In the genomic region with DNA sequence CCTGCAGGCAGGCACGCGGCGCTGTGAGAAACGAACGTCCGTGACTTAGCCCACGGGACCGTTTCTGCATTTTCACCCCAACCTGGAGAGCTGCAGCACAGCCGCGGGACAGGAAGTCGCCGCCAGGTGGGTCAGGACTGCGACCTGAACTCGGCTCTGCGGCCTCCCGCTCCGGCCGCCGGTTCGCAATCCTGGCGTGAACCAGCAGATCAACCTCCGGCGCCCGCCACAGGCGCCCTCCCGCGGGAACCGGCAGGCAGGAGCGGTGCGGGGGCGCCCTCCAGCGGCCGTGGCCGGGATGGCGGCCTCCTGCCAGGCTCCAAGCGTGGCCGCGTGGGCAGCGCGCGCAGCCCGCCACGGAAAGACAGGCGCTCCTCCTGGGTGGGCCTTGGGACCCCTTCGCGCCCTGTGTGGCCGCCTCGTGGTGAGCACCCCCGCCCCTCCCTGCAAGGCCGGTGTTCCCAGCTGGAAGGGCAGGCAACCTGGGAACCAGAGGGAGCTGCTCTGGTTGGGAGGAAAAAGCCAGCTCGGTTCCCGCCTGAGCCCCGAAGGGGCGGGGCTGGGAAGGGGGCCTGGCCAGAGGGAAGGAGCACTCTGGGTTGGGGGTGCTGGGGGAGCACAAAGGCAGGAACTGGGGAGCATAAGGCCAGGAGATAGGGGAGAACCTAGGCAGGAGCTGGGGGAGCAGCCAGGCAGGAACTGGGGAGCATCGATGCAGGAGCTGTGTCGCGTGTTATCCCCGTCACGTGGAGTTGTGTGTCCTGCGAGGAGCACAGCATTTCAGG, we compare ENCODE assay signal across 8 cellular contexts. TPM values are rescaled to one million over a fixed set of nuclear protein-coding genes. Genes with fewer than 3 reads are reported as not detected.
A peak's percentile ranks its signal among the peaks of the same experiment; 100 is the strongest.
DNase-seq lines count a peak whose midpoint lies in the region; TF ChIP-seq lines count a peak whose summit lies in the region.

No MANE protein-coding gene starts in this region.

- peak; percentile 31 for TF ChIP-seq POLR2A in GM19099 (IDR thresholded peaks at IDR 0.05; ENCODE audit: extremely low read depth, insufficient read length, low read depth)

- peak; percentile 90 for DNase-seq in AG20443 (ENCODE audit: low spot score)
- DNase-seq in HT-29 (ENCODE audit: low spot score): peak; percentile 90
- peak; percentile 76 for DNase-seq in NOMO-1 treated with dmso at 0.1 percent for 144 hours (lab: John Stamatoyannopoulos, UW; ENCODE audit: unreplicated experiment)
- DNase-seq in activated CD8-positive, alpha-beta memory T cell treated with anti-CD3 and anti-CD28 coated beads, Interleukin-2, amount 50 U/mL, for 24 hours (ENCODE audit: extremely low read depth): peak; percentile 45
- peak; percentile 69 for DNase-seq in epidermal melanocyte (ENCODE audit: insufficient read length, low spot score)
- DNase-seq in middle frontal gyrus (ENCODE audit: extremely low spot score, low spot score): peak; percentile 74
- peak; percentile 83 to 84 for DNase-seq in stimulated activated CD8-positive, alpha-beta memory T cell treated with anti-CD3 and anti-CD28 coated beads, Interleukin-15, amount 100 ng/mL, for 48 hours (ENCODE audit: low read depth in 2 of 2)

RNA-seq across cellular contexts. Expression of a gene that starts 28.2 kb away (rescaled TPM):
- total RNA-seq in HT-29 (2014; rRNA removed; shearing (Covaris generic)): 3,401 and 4,670 TPM in 2 replicates

RNA-seq across cellular contexts. Expression of a gene that starts 43.8 kb away (rescaled TPM):
- total RNA-seq in HT-29 (2014; rRNA removed; shearing (Covaris generic)): 4.3 and 4.7 TPM in 2 replicates

Comparison
In these comparisons a context has a peak if more than half of its experiments do, and no peak if none do; other contexts are left out.
1. Peak in every context shown above with its lines: DNase-seq.